ENCODE assay signal across 1 cellular context in the genomic region with DNA sequence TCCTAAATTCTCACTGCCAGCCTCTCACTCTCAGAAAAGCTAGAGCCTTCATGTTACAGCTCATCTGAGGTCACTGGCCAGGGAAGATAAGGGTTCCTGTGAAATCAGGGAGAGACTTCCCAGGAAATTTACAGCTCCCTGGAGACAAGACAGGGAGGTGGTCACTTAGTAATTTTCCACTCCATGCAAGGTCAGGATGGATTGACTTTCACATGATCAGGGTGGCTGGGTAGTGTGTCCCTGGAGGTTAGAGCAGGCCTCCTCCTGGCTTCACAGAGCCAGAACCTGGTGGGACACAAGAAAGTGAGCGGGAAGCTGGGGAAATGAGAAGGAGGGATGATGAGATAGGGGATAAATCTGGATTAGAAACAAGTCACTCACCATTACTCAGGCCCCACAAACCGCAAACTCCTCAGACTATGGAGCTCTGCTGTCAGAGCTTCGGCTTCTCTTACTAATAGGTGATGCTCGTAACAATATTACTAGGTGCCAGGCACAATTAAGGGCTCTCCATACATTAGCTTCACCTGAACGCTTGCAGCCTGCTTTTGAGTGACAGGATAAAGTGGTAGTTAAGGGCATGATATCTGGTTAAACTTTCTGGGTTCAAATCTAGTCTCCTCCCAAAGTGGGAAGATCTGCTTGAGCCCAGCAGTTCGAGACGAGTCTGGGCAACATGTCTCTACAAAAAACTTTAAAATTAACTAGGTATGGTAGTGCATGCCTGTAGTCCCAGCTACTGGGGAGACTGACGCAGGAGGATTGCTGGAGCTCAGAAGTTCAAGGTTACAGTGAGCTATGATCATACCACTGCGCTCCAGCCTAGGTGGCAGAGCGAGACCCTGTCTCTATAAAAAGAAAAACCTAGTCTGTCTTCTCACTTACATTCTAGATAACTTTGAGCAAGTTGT.
TF ChIP-seq lines count a peak whose summit lies in the region.

No MANE protein-coding gene starts in this region.

TF ChIP-seq in K562, 482 proteins besides CTCF, POLR2A, EP300 and RAD21 (continues in another document):
- no peak for TF ChIP-seq PHB2 (IDR thresholded peaks at IDR 0.05; ENCODE audit: low read depth)
- TF ChIP-seq GTF2E2 (tag; IDR thresholded peaks at IDR 0.05): no peak
- no peak for TF ChIP-seq ZNF57 (CRISPR knock-in tag; IDR thresholded peaks at IDR 0.05)
- no peak for TF ChIP-seq PHF21A (IDR thresholded peaks at IDR 0.05; ENCODE audit: borderline replicate concordance, low read depth)
- TF ChIP-seq PRMT5 (CRISPR knock-in tag; IDR thresholded peaks at IDR 0.05): no peak
- TF ChIP-seq, protein P1, sequence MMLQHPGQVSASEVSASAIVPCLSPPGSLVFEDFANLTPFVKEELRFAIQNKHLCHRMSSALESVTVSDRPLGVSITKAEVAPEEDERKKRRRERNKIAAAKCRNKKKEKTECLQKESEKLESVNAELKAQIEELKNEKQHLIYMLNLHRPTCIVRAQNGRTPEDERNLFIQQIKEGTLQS (IDR thresholded peaks at IDR 0.05): peak; percentile 18; the same call in 1 of the 2 replicates
- TF ChIP-seq, protein P1 (CRISPR knock-in tag; conservative IDR thresholded peaks at IDR 0.05): no peak
- no peak for TF ChIP-seq FOXA3 (CRISPR knock-in tag; conservative IDR thresholded peaks at IDR 0.05 in 1 of 2, IDR thresholded peaks at IDR 0.05 in 1 of 2)
- TF ChIP-seq GABPB1 (CRISPR knock-in tag; IDR thresholded peaks at IDR 0.05): no peak
- no peak for TF ChIP-seq PTRF (tag; IDR thresholded peaks at IDR 0.05)
- TF ChIP-seq, protein P2, sequence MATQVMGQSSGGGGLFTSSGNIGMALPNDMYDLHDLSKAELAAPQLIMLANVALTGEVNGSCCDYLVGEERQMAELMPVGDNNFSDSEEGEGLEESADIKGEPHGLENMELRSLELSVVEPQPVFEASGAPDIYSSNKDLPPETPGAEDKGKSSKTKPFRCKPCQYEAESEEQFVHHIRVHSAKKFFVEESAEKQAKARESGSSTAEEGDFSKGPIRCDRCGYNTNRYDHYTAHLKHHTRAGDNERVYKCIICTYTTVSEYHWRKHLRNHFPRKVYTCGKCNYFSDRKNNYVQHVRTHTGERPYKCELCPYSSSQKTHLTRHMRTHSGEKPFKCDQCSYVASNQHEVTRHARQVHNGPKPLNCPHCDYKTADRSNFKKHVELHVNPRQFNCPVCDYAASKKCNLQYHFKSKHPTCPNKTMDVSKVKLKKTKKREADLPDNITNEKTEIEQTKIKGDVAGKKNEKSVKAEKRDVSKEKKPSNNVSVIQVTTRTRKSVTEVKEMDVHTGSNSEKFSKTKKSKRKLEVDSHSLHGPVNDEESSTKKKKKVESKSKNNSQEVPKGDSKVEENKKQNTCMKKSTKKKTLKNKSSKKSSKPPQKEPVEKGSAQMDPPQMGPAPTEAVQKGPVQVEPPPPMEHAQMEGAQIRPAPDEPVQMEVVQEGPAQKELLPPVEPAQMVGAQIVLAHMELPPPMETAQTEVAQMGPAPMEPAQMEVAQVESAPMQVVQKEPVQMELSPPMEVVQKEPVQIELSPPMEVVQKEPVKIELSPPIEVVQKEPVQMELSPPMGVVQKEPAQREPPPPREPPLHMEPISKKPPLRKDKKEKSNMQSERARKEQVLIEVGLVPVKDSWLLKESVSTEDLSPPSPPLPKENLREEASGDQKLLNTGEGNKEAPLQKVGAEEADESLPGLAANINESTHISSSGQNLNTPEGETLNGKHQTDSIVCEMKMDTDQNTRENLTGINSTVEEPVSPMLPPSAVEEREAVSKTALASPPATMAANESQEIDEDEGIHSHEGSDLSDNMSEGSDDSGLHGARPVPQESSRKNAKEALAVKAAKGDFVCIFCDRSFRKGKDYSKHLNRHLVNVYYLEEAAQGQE (CRISPR knock-in tag; IDR thresholded peaks at IDR 0.05; ENCODE audit: low read depth): no peak
- TF ChIP-seq TAF1 (IDR thresholded peaks at IDR 0.05; ENCODE audit: control insufficient read depth, extremely low read depth, insufficient read depth, low read length, severe bottlenecking): no peak
- 0 out of 2 replicates have a peak, but pooled peaks have one; percentile 33 for TF ChIP-seq HDAC2 (IDR thresholded peaks at IDR 0.05)
- TF ChIP-seq, protein P3, sequence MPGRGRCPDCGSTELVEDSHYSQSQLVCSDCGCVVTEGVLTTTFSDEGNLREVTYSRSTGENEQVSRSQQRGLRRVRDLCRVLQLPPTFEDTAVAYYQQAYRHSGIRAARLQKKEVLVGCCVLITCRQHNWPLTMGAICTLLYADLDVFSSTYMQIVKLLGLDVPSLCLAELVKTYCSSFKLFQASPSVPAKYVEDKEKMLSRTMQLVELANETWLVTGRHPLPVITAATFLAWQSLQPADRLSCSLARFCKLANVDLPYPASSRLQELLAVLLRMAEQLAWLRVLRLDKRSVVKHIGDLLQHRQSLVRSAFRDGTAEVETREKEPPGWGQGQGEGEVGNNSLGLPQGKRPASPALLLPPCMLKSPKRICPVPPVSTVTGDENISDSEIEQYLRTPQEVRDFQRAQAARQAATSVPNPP (IDR thresholded peaks at IDR 0.05; ENCODE audit: borderline replicate concordance, insufficient read depth, insufficient read length): no peak
- peak; percentile 87 for TF ChIP-seq FOSL1 (tag; conservative IDR thresholded peaks at IDR 0.05)
- no peak for TF ChIP-seq ZNF79 (CRISPR knock-in tag; IDR thresholded peaks at IDR 0.05; ENCODE audit: low read depth)
- TF ChIP-seq, protein P4, sequence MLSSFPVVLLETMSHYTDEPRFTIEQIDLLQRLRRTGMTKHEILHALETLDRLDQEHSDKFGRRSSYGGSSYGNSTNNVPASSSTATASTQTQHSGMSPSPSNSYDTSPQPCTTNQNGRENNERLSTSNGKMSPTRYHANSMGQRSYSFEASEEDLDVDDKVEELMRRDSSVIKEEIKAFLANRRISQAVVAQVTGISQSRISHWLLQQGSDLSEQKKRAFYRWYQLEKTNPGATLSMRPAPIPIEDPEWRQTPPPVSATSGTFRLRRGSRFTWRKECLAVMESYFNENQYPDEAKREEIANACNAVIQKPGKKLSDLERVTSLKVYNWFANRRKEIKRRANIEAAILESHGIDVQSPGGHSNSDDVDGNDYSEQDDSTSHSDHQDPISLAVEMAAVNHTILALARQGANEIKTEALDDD (IDR thresholded peaks at IDR 0.05): 0 out of 2 replicates have a peak, but pooled peaks have one; percentile 19
- TF ChIP-seq, protein P5, sequence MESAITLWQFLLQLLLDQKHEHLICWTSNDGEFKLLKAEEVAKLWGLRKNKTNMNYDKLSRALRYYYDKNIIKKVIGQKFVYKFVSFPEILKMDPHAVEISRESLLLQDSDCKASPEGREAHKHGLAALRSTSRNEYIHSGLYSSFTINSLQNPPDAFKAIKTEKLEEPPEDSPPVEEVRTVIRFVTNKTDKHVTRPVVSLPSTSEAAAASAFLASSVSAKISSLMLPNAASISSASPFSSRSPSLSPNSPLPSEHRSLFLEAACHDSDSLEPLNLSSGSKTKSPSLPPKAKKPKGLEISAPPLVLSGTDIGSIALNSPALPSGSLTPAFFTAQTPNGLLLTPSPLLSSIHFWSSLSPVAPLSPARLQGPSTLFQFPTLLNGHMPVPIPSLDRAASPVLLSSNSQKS (CRISPR knock-in tag; IDR thresholded peaks at IDR 0.05): no peak
- no peak for TF ChIP-seq CBX8 (IDR thresholded peaks at IDR 0.05; ENCODE audit: borderline replicate concordance, extremely low read depth, low read depth, low read length, poor library complexity, severe bottlenecking)
- TF ChIP-seq NR2C2 (CRISPR knock-in tag; IDR thresholded peaks at IDR 0.05): no peak
- no peak for TF ChIP-seq NR2C2 (tag; IDR thresholded peaks at IDR 0.05)
- no peak for TF ChIP-seq ASH1L (IDR thresholded peaks at IDR 0.05; ENCODE audit: borderline replicate concordance, low read depth, partially characterized antibody)
- peak; percentile 18; the same call in 1 of the 2 replicates for TF ChIP-seq L3MBTL2 (IDR thresholded peaks at IDR 0.05)
- no peak for TF ChIP-seq IFI16 (CRISPR knock-in tag; IDR thresholded peaks at IDR 0.05)
- TF ChIP-seq SOX6 (IDR thresholded peaks at IDR 0.05): no peak
- no peak for TF ChIP-seq ELF2 (CRISPR knock-in tag; IDR thresholded peaks at IDR 0.05)
- TF ChIP-seq NR2C1 (IDR thresholded peaks at IDR 0.05): no peak
- no peak for TF ChIP-seq NR2C1 (tag; IDR thresholded peaks at IDR 0.05)
- TF ChIP-seq MTA1 (IDR thresholded peaks at IDR 0.05; ENCODE audit: borderline replicate concordance): no peak
- TF ChIP-seq, protein P6, sequence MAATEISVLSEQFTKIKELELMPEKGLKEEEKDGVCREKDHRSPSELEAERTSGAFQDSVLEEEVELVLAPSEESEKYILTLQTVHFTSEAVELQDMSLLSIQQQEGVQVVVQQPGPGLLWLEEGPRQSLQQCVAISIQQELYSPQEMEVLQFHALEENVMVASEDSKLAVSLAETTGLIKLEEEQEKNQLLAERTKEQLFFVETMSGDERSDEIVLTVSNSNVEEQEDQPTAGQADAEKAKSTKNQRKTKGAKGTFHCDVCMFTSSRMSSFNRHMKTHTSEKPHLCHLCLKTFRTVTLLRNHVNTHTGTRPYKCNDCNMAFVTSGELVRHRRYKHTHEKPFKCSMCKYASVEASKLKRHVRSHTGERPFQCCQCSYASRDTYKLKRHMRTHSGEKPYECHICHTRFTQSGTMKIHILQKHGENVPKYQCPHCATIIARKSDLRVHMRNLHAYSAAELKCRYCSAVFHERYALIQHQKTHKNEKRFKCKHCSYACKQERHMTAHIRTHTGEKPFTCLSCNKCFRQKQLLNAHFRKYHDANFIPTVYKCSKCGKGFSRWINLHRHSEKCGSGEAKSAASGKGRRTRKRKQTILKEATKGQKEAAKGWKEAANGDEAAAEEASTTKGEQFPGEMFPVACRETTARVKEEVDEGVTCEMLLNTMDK (IDR thresholded peaks at IDR 0.05; ENCODE audit: borderline replicate concordance, insufficient read depth, low read depth, low read length, poor library complexity, severe bottlenecking): no peak
- TF ChIP-seq, protein P7, sequence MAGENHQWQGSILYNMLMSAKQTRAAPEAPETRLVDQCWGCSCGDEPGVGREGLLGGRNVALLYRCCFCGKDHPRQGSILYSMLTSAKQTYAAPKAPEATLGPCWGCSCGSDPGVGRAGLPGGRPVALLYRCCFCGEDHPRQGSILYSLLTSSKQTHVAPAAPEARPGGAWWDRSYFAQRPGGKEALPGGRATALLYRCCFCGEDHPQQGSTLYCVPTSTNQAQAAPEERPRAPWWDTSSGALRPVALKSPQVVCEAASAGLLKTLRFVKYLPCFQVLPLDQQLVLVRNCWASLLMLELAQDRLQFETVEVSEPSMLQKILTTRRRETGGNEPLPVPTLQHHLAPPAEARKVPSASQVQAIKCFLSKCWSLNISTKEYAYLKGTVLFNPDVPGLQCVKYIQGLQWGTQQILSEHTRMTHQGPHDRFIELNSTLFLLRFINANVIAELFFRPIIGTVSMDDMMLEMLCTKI (IDR thresholded peaks at IDR 0.05; ENCODE audit: partially characterized antibody): no peak
- no peak for TF ChIP-seq CBFA2T2 (conservative IDR thresholded peaks at IDR 0.05)
- TF ChIP-seq, protein P8, sequence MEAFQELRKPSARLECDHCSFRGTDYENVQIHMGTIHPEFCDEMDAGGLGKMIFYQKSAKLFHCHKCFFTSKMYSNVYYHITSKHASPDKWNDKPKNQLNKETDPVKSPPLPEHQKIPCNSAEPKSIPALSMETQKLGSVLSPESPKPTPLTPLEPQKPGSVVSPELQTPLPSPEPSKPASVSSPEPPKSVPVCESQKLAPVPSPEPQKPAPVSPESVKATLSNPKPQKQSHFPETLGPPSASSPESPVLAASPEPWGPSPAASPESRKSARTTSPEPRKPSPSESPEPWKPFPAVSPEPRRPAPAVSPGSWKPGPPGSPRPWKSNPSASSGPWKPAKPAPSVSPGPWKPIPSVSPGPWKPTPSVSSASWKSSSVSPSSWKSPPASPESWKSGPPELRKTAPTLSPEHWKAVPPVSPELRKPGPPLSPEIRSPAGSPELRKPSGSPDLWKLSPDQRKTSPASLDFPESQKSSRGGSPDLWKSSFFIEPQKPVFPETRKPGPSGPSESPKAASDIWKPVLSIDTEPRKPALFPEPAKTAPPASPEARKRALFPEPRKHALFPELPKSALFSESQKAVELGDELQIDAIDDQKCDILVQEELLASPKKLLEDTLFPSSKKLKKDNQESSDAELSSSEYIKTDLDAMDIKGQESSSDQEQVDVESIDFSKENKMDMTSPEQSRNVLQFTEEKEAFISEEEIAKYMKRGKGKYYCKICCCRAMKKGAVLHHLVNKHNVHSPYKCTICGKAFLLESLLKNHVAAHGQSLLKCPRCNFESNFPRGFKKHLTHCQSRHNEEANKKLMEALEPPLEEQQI (IDR thresholded peaks at IDR 0.05): no peak
- TF ChIP-seq EGR1 (conservative IDR thresholded peaks at IDR 0.05): no peak
- TF ChIP-seq, protein P9, sequence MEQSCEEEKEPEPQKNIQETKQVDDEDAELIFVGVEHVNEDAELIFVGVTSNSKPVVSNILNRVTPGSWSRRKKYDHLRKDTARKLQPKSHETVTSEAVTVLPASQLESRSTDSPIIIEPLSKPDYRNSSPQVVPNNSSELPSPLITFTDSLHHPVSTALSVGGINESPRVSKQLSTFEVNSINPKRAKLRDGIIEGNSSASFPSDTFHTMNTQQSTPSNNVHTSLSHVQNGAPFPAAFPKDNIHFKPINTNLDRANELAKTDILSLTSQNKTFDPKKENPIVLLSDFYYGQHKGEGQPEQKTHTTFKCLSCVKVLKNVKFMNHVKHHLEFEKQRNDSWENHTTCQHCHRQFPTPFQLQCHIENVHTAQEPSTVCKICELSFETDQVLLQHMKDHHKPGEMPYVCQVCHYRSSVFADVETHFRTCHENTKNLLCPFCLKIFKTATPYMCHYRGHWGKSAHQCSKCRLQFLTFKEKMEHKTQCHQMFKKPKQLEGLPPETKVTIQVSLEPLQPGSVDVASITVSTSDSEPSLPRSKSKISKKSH (CRISPR knock-in tag; IDR thresholded peaks at IDR 0.05): no peak
- no peak for TF ChIP-seq HNRNPLL (IDR thresholded peaks at IDR 0.05; ENCODE audit: low read depth, low read length, poor library complexity, severe bottlenecking)
- TF ChIP-seq, protein P10, sequence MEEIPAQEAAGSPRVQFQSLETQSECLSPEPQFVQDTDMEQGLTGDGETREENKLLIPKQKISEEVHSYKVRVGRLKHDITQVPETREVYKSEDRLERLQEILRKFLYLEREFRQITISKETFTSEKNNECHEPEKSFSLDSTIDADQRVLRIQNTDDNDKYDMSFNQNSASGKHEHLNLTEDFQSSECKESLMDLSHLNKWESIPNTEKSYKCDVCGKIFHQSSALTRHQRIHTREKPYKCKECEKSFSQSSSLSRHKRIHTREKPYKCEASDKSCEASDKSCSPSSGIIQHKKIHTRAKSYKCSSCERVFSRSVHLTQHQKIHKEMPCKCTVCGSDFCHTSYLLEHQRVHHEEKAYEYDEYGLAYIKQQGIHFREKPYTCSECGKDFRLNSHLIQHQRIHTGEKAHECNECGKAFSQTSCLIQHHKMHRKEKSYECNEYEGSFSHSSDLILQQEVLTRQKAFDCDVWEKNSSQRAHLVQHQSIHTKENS (CRISPR knock-in tag; IDR thresholded peaks at IDR 0.05): no peak
- TF ChIP-seq, protein P11, sequence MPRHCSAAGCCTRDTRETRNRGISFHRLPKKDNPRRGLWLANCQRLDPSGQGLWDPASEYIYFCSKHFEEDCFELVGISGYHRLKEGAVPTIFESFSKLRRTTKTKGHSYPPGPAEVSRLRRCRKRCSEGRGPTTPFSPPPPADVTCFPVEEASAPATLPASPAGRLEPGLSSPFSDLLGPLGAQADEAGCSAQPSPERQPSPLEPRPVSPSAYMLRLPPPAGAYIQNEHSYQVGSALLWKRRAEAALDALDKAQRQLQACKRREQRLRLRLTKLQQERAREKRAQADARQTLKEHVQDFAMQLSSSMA (CRISPR knock-in tag; IDR thresholded peaks at IDR 0.05): no peak
- no peak for TF ChIP-seq HDAC8 (tag; IDR thresholded peaks at IDR 0.05)
- TF ChIP-seq RBM39 (optimal IDR thresholded peaks at IDR 0.05; ENCODE audit: low read depth, low read length): no peak
